ENCODE assay signal across 1 cellular context in the genomic region with DNA sequence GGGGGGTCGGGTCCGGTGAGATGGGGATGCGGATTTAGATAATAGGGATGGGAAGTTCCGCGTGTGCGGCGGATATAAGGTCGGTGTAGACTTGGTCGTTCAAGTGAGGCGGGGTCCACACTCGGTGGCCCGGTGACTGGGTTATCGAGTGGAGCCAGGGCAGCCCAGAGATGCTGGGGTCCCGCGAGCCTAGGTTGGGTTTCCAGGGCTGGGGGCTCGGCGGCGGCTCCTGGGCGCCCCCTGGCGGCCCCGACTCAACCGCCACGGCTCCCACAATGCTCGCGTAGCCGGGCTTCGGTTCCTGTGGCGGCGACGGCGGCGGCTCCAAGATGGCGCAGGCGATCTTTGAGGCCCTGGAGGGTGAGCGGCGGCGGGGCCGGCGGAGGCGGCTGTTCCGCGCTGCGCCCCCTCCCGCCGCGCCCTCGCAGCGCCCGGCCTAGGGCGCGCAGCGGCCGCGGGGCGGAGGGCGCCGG.
TF ChIP-seq lines count a peak whose summit lies in the region.

A gene (plus strand): TSS at position 304 of the 473 bp plus-strand sequence. CDS start 26 bp downstream, at position 330.

TF ChIP-seq in HepG2, 621 proteins besides CTCF, POLR2A, EP300 and RAD21 (continued from another document and continues in another):
- TF ChIP-seq, protein P1, sequence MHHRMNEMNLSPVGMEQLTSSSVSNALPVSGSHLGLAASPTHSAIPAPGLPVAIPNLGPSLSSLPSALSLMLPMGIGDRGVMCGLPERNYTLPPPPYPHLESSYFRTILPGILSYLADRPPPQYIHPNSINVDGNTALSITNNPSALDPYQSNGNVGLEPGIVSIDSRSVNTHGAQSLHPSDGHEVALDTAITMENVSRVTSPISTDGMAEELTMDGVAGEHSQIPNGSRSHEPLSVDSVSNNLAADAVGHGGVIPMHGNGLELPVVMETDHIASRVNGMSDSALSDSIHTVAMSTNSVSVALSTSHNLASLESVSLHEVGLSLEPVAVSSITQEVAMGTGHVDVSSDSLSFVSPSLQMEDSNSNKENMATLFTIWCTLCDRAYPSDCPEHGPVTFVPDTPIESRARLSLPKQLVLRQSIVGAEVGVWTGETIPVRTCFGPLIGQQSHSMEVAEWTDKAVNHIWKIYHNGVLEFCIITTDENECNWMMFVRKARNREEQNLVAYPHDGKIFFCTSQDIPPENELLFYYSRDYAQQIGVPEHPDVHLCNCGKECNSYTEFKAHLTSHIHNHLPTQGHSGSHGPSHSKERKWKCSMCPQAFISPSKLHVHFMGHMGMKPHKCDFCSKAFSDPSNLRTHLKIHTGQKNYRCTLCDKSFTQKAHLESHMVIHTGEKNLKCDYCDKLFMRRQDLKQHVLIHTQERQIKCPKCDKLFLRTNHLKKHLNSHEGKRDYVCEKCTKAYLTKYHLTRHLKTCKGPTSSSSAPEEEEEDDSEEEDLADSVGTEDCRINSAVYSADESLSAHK (CRISPR knock-in tag; IDR thresholded peaks at IDR 0.05; ENCODE audit: borderline replicate concordance): peak; percentile 57; the same call in 1 of the 2 replicates
- TF ChIP-seq, protein P2, sequence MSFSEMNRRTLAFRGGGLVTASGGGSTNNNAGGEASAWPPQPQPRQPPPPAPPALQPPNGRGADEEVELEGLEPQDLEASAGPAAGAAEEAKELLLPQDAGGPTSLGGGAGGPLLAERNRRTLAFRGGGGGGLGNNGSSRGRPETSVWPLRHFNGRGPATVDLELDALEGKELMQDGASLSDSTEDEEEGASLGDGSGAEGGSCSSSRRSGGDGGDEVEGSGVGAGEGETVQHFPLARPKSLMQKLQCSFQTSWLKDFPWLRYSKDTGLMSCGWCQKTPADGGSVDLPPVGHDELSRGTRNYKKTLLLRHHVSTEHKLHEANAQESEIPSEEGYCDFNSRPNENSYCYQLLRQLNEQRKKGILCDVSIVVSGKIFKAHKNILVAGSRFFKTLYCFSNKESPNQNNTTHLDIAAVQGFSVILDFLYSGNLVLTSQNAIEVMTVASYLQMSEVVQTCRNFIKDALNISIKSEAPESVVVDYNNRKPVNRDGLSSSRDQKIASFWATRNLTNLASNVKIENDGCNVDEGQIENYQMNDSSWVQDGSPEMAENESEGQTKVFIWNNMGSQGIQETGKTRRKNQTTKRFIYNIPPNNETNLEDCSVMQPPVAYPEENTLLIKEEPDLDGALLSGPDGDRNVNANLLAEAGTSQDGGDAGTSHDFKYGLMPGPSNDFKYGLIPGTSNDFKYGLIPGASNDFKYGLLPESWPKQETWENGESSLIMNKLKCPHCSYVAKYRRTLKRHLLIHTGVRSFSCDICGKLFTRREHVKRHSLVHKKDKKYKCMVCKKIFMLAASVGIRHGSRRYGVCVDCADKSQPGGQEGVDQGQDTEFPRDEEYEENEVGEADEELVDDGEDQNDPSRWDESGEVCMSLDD (CRISPR knock-in tag; IDR thresholded peaks at IDR 0.05; ENCODE audit: borderline replicate concordance): peak; percentile 31; the same call in 1 of the 2 replicates
- TF ChIP-seq NCOA2 (CRISPR knock-in tag; IDR thresholded peaks at IDR 0.05): no peak
- TF ChIP-seq, protein P3, sequence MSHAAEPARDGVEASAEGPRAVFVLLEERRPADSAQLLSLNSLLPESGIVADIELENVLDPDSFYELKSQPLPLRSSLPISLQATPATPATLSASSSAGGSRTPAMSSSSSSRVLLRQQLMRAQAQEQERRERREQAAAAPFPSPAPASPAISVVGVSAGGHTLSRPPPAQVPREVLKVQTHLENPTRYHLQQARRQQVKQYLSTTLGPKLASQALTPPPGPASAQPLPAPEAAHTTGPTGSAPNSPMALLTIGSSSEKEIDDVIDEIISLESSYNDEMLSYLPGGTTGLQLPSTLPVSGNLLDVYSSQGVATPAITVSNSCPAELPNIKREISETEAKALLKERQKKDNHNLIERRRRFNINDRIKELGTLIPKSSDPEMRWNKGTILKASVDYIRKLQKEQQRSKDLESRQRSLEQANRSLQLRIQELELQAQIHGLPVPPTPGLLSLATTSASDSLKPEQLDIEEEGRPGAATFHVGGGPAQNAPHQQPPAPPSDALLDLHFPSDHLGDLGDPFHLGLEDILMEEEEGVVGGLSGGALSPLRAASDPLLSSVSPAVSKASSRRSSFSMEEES (CRISPR knock-in tag; IDR thresholded peaks at IDR 0.05): 0 out of 2 replicates have a peak, but pooled peaks have one; percentile 29
- no peak for TF ChIP-seq HNRNPH1 (optimal IDR thresholded peaks at IDR 0.05; ENCODE audit: low read depth, low read length)
- no peak for TF ChIP-seq SIN3A (IDR thresholded peaks at IDR 0.05; ENCODE audit: borderline replicate concordance, low read depth, low read length)
- TF ChIP-seq RFX5 (IDR thresholded peaks at IDR 0.05; ENCODE audit: low read depth, low read length): no peak
- 0 out of 2 replicates have a peak, but pooled peaks have one; percentile 4 for TF ChIP-seq RARA (CRISPR knock-in tag; IDR thresholded peaks at IDR 0.05)
- no peak; the same call in 1 of the 2 replicates for TF ChIP-seq KLF6 (CRISPR knock-in tag; IDR thresholded peaks at IDR 0.05)
- TF ChIP-seq, protein P4, sequence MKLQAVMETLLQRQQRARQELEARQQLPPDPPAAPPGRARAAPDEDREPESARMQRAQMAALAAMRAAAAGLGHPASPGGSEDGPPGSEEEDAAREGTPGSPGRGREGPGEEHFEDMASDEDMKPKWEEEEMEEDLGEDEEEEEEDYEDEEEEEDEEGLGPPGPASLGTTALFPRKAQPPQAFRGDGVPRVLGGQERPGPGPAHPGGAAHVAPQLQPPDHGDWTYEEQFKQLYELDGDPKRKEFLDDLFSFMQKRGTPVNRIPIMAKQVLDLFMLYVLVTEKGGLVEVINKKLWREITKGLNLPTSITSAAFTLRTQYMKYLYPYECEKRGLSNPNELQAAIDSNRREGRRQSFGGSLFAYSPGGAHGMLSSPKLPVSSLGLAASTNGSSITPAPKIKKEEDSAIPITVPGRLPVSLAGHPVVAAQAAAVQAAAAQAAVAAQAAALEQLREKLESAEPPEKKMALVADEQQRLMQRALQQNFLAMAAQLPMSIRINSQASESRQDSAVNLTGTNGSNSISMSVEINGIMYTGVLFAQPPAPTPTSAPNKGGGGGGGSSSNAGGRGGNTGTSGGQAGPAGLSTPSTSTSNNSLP (IDR thresholded peaks at IDR 0.05; ENCODE audit: low read depth, low read length): no peak
- TF ChIP-seq ARNT2 (CRISPR knock-in tag; IDR thresholded peaks at IDR 0.05; ENCODE audit: low read depth): no peak
- TF ChIP-seq ZNF557 (CRISPR knock-in tag; IDR thresholded peaks at IDR 0.05): no peak; the same call in 1 of the 2 replicates
- no peak for TF ChIP-seq SMARCC2 (IDR thresholded peaks at IDR 0.05)
- TF ChIP-seq BRCA1 (CRISPR knock-in tag; IDR thresholded peaks at IDR 0.05): no peak
- TF ChIP-seq AGO1 (IDR thresholded peaks at IDR 0.05; ENCODE audit: low read depth, low read length, poor library complexity, severe bottlenecking): no peak
- no peak for TF ChIP-seq ZKSCAN8 (CRISPR knock-in tag; IDR thresholded peaks at IDR 0.05; ENCODE audit: borderline replicate concordance)
- peak; percentile 56; the same call in 1 of the 2 replicates for TF ChIP-seq FOXJ3 (CRISPR knock-in tag; IDR thresholded peaks at IDR 0.05; ENCODE audit: borderline replicate concordance)
- TF ChIP-seq, protein P5, sequence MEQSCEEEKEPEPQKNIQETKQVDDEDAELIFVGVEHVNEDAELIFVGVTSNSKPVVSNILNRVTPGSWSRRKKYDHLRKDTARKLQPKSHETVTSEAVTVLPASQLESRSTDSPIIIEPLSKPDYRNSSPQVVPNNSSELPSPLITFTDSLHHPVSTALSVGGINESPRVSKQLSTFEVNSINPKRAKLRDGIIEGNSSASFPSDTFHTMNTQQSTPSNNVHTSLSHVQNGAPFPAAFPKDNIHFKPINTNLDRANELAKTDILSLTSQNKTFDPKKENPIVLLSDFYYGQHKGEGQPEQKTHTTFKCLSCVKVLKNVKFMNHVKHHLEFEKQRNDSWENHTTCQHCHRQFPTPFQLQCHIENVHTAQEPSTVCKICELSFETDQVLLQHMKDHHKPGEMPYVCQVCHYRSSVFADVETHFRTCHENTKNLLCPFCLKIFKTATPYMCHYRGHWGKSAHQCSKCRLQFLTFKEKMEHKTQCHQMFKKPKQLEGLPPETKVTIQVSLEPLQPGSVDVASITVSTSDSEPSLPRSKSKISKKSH (CRISPR knock-in tag; IDR thresholded peaks at IDR 0.05; ENCODE audit: borderline replicate concordance): peak; percentile 75; the same call in 1 of the 2 replicates
- 0 out of 2 replicates have a peak, but pooled peaks have one; percentile 60 for TF ChIP-seq ZNF614 (CRISPR knock-in tag; IDR thresholded peaks at IDR 0.05; ENCODE audit: borderline replicate concordance)
- no peak for TF ChIP-seq ZNF616 (CRISPR knock-in tag; IDR thresholded peaks at IDR 0.05; ENCODE audit: low read depth)
- no peak; the same call in none of the 2 replicates for TF ChIP-seq POLR2G (IDR thresholded peaks at IDR 0.05; ENCODE audit: low read depth, low read length)
- TF ChIP-seq TBX3 (IDR thresholded peaks at IDR 0.05; ENCODE audit: borderline replicate concordance): no peak
- no peak; the same call in 1 of the 2 replicates for TF ChIP-seq ZNF891 (CRISPR knock-in tag; IDR thresholded peaks at IDR 0.05)
- TF ChIP-seq ZBTB7B (CRISPR knock-in tag; IDR thresholded peaks at IDR 0.05): peak; percentile 92; the same call in 1 of the 2 replicates
- TF ChIP-seq RORA (CRISPR knock-in tag; IDR thresholded peaks at IDR 0.05): no peak
- peak; percentile 11; the same call in 1 of the 2 replicates for TF ChIP-seq SP140L (CRISPR knock-in tag; IDR thresholded peaks at IDR 0.05; ENCODE audit: borderline replicate concordance)
- TF ChIP-seq KLF15 (CRISPR knock-in tag; IDR thresholded peaks at IDR 0.05; ENCODE audit: borderline replicate concordance): peak; percentile 52; the same call in 1 of the 2 replicates
- TF ChIP-seq THAP11 (CRISPR knock-in tag; IDR thresholded peaks at IDR 0.05): no peak; the same call in 1 of the 2 replicates
- no peak for TF ChIP-seq ATM (IDR thresholded peaks at IDR 0.05; ENCODE audit: borderline replicate concordance)
- 0 out of 2 replicates have a peak, but pooled peaks have one; percentile 7 for TF ChIP-seq ZNF839 (CRISPR knock-in tag; IDR thresholded peaks at IDR 0.05; ENCODE audit: borderline replicate concordance)
- TF ChIP-seq ZNF432 (CRISPR knock-in tag; IDR thresholded peaks at IDR 0.05; ENCODE audit: borderline replicate concordance): no peak
- TF ChIP-seq MTA3 (CRISPR knock-in tag; IDR thresholded peaks at IDR 0.05): no peak
- no peak; the same call in 1 of the 2 replicates for TF ChIP-seq REL (CRISPR knock-in tag; conservative IDR thresholded peaks at IDR 0.05)
- TF ChIP-seq, protein P6, sequence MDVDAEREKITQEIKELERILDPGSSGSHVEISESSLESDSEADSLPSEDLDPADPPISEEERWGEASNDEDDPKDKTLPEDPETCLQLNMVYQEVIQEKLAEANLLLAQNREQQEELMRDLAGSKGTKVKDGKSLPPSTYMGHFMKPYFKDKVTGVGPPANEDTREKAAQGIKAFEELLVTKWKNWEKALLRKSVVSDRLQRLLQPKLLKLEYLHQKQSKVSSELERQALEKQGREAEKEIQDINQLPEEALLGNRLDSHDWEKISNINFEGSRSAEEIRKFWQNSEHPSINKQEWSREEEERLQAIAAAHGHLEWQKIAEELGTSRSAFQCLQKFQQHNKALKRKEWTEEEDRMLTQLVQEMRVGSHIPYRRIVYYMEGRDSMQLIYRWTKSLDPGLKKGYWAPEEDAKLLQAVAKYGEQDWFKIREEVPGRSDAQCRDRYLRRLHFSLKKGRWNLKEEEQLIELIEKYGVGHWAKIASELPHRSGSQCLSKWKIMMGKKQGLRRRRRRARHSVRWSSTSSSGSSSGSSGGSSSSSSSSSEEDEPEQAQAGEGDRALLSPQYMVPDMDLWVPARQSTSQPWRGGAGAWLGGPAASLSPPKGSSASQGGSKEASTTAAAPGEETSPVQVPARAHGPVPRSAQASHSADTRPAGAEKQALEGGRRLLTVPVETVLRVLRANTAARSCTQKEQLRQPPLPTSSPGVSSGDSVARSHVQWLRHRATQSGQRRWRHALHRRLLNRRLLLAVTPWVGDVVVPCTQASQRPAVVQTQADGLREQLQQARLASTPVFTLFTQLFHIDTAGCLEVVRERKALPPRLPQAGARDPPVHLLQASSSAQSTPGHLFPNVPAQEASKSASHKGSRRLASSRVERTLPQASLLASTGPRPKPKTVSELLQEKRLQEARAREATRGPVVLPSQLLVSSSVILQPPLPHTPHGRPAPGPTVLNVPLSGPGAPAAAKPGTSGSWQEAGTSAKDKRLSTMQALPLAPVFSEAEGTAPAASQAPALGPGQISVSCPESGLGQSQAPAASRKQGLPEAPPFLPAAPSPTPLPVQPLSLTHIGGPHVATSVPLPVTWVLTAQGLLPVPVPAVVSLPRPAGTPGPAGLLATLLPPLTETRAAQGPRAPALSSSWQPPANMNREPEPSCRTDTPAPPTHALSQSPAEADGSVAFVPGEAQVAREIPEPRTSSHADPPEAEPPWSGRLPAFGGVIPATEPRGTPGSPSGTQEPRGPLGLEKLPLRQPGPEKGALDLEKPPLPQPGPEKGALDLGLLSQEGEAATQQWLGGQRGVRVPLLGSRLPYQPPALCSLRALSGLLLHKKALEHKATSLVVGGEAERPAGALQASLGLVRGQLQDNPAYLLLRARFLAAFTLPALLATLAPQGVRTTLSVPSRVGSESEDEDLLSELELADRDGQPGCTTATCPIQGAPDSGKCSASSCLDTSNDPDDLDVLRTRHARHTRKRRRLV (CRISPR knock-in tag; IDR thresholded peaks at IDR 0.05): no peak
- no peak for TF ChIP-seq ZSCAN30 (CRISPR knock-in tag; IDR thresholded peaks at IDR 0.05)
- peak; percentile 64; the same call in 1 of the 2 replicates for TF ChIP-seq ZFP37 (CRISPR knock-in tag; IDR thresholded peaks at IDR 0.05; ENCODE audit: borderline replicate concordance)
- TF ChIP-seq ZNF547 (CRISPR knock-in tag; IDR thresholded peaks at IDR 0.05): no peak; the same call in 1 of the 2 replicates
- no peak for TF ChIP-seq TOE1 (CRISPR knock-in tag; IDR thresholded peaks at IDR 0.05)
- TF ChIP-seq KAT7 (CRISPR knock-in tag; IDR thresholded peaks at IDR 0.05; ENCODE audit: borderline replicate concordance): peak; percentile 95; the same call in 1 of the 2 replicates
- TF ChIP-seq NR2F2 (IDR thresholded peaks at IDR 0.05; ENCODE audit: borderline replicate concordance, low read depth): no peak
- peak; percentile 90 for TF ChIP-seq NFATC3 (CRISPR knock-in tag; IDR thresholded peaks at IDR 0.05)
- TF ChIP-seq ZNF496 (CRISPR knock-in tag; IDR thresholded peaks at IDR 0.05; ENCODE audit: insufficient replicate concordance): no peak
- TF ChIP-seq, protein P7, sequence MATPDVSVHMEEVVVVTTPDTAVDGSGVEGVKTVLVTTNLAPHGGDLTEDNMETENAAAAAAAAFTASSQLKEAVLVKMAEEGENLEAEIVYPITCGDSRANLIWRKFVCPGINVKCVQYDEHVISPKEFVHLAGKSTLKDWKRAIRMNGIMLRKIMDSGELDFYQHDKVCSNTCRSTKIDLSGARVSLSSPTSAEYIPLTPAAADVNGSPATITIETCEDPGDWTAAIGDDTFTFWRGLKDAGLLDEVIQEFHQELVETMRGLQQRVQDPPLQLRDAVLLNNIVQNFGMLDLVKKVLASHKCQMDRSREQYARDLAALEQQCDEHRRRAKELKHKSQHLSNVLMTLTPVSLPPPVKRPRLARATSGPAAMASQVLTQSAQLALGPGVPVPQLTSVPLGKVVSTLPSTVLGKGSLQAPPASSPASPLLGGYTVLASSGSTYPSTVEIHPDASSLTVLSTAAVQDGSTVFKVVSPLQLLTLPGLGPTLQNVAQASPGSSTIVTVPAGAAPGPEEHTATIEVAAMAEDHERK (CRISPR knock-in tag; IDR thresholded peaks at IDR 0.05; ENCODE audit: low read depth): no peak; the same call in 1 of the 2 replicates
- TF ChIP-seq CBX2 (IDR thresholded peaks at IDR 0.05; ENCODE audit: low read depth, low read length): no peak
- TF ChIP-seq CBX2 (CRISPR knock-in tag; IDR thresholded peaks at IDR 0.05; ENCODE audit: low read depth): no peak
